In the genomic region with DNA sequence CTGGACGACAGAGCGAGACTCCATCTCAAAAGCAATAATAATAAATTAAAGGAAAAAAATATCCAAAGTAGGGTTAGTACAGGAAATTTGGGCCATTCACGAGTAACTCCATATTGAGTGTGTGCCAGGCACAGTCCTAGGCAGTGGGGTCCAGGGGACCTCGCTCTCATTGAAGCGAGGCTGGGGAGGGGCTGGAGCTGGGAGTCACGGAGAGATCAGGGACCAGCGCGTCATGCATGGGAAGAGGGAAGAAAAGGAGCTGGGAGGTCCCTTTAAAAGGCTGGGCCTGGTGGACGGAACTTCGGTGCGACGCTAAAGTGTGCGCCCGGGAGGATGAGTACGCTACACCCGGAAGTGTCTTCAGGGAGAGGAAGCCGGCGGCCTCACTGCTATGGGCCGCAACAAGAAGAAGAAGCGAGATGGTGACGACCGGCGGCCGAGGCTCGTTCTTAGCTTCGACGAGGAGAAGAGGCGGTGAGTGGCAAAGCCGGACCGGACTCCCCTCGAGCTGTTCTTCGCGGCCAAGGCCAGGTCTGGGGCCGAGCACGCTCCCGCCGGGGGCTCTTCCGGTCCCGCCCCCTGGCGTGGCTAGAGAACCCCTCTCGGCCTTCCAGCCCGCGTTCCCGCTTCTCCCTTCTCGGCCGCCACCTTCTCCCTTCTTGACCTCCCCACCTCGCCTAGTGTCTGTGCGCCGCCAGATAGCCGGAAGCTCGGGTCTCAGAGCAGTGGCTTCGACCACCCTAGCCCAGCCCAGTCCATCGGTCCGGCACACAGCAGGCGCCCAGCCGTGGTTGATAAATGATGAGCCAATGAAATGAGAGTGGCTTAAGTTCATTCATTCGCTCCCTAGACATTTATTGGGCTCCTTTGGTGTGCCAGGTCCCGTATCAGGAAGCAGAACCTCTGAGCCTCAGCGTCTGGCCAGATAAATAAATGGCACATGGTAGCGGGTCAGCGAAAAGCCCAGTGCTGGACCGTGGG, we compare ENCODE assay signal across 8 cellular contexts. TPM values are rescaled to one million over a fixed set of nuclear protein-coding genes. Genes with fewer than 3 reads are reported as not detected.
A peak's percentile ranks its signal among the peaks of the same experiment; 100 is the strongest.
DNase-seq lines count a peak whose midpoint lies in the region; ATAC-seq and TF ChIP-seq lines count a peak whose summit lies in the region.

A gene with protein sequence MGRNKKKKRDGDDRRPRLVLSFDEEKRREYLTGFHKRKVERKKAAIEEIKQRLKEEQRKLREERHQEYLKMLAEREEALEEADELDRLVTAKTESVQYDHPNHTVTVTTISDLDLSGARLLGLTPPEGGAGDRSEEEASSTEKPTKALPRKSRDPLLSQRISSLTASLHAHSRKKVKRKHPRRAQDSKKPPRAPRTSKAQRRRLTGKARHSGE (plus strand): TSS at position 342 of the 981 bp plus-strand sequence. CDS start 50 bp downstream, at position 392.

- DNase-seq in 8988T (peak; percentile 47), NCI-H345 treated with DMSO at 0.1 percent for 48 hours (lab: John Stamatoyannopoulos, UW; ENCODE audit: unreplicated experiment) (peak; percentile 48), cerebellar cortex (ENCODE audit: low spot score) (peak; percentile 94), kidney epithelial cell (ENCODE audit: low read depth) (peak; percentile 25)
- DNase-seq in activated CD4-positive, CD25-positive, alpha-beta regulatory T cell treated with anti-CD3 and anti-CD28 coated beads, Interleukin-2, amount 50 U/mL, for 72 hours, result peak; percentile 78
- DNase-seq in stimulated activated CD4-positive, alpha-beta T cell treated with anti-CD3 and anti-CD28 coated beads, Interleukin-15, amount 100 ng/mL, for 48 hours (ENCODE audit: low read depth in 2 of 2), result peak; percentile 52 to 68

- TF ChIP-seq CTCF in kidney epithelial cell (IDR thresholded peaks at IDR 0.05; ENCODE audit: insufficient read depth, low read length, poor library complexity, severe bottlenecking), result no peak

- ATAC-seq in GM18520 (IDR thresholded peaks at IDR 0.05; ENCODE audit: unreplicated experiment), result peak; percentile 79
- ATAC-seq in HG03135 (IDR thresholded peaks at IDR 0.05; ENCODE audit: unreplicated experiment), result peak; percentile 74

- peak within 1 kb of the TSS; percentile 66 for H3K4me3 ChIP-seq in kidney epithelial cell (ENCODE audit: low read depth, low read length)

- H3K27me3 ChIP-seq in kidney epithelial cell (ENCODE audit: control insufficient read depth, insufficient read depth, low read length), result no peaks in the 10 kb centered on the region

- no peaks in the 10 kb centered on the region for H3K36me3 ChIP-seq in kidney epithelial cell (ENCODE audit: control insufficient read depth, insufficient read depth, low read length)

RNA-seq across cellular contexts. Expression of the gene that starts here (rescaled TPM):
- 46.2 and 59.0 TPM in 2 replicates for total RNA-seq in kidney epithelial cell

Comparison
In these comparisons a context has a peak if more than half of its experiments do, and no peak if none do; other contexts are left out.
1. Peak in every context shown above with its lines: DNase-seq, ATAC-seq and H3K4me3 ChIP-seq.
2. DNase-seq: peak in every context shown above with its lines; median percentile 94 in cerebellar cortex; 78 in activated CD4-positive, CD25-positive, alpha-beta regulatory T cell treated with anti-CD3 and anti-CD28 coated beads, Interleukin-2, amount 50 U/mL, for 72 hours; 60 in stimulated activated CD4-positive, alpha-beta T cell treated with anti-CD3 and anti-CD28 coated beads, Interleukin-15, amount 100 ng/mL, for 48 hours; 48 in NCI-H345 treated with DMSO at 0.1 percent for 48 hours; 47 in 8988T; 25 in kidney epithelial cell.